In genomic region chr2:126715576-126716406, GRCh38 we compare ENCODE assay signal across 31 cellular contexts. TPM values are rescaled to one million over a fixed set of nuclear protein-coding genes. Genes with fewer than 3 reads are reported as not detected.
"Had no signal": no experiment of that assay in that cellular context is flagged by ENCODE, and none has a peak within 500 bp of the region (broad histone marks: within the 10 kb centered on the region; RNA-seq: fewer than 3 reads in every experiment).

No MANE protein-coding gene starts in this region.

- H3K9me3 Mint-ChIP-seq: activated B cell treated with CpG ODN at 0.5 μM for 24 hours; activated CD4-positive, alpha-beta memory T cell treated with anti-CD3 and anti-CD28 coated beads for 36 hours; activated naive CD4-positive, alpha-beta T cell treated with anti-CD3 and anti-CD28 coated beads, Interleukin-2, amount 10 ng/mL, durations not matched to agents 7 days and 5 days; activated naive CD8-positive, alpha-beta T cell treated with anti-CD3 and anti-CD28 coated beads for 36 hours; activated T-cell treated with anti-CD3 and anti-CD28 coated beads, Interleukin-2, amount 50 U/mL, for 4 hours; activated T-helper 1 cell treated with anti-CD3 and anti-CD28 coated beads, Interleukin-12 subunit alpha, Interleukin-12 subunit beta, Interleukin-2, Interleukin-4 antibody, amounts not matched to agents 30 ng/mL and 10 ng/mL and 1 ng/mL, durations not matched to agents 14 hours and 24 hours and 36 hours; T-helper 1 cell treated with Interleukin-12 subunit alpha and Interleukin-12 subunit beta and Interleukin-4 antibody, amounts not matched to agents 30 μg/mL and 1 μg/mL, for 36 hours had no signal

- H3K4me1 ChIP-seq: Peyer's patch, SJSA1 had no signal

- ATAC-seq: activated T-cell treated with anti-CD3 and anti-CD28 coated beads, Interleukin-2, amount 50 U/mL, for 4 hours; PC-3 had no signal

- H3K27ac Mint-ChIP-seq: activated B cell treated with CpG ODN at 0.5 μM for 24 hours; activated CD4-positive, alpha-beta memory T cell treated with anti-CD3 and anti-CD28 coated beads for 36 hours; activated naive CD4-positive, alpha-beta T cell treated with anti-CD3 and anti-CD28 coated beads, Interleukin-2, amount 10 ng/mL, durations not matched to agents 7 days and 5 days; activated naive CD8-positive, alpha-beta T cell treated with anti-CD3 and anti-CD28 coated beads for 36 hours; activated T-helper 1 cell treated with anti-CD3 and anti-CD28 coated beads, Interleukin-12 subunit alpha, Interleukin-12 subunit beta, Interleukin-2, Interleukin-4 antibody, amounts not matched to agents 30 ng/mL and 10 ng/mL and 1 ng/mL, durations not matched to agents 14 hours and 24 hours and 36 hours; T-helper 1 cell treated with Interleukin-12 subunit alpha and Interleukin-12 subunit beta and Interleukin-4 antibody, amounts not matched to agents 30 μg/mL and 1 μg/mL, for 36 hours had no signal

- H3K27me3 Mint-ChIP-seq: activated CD4-positive, alpha-beta memory T cell treated with anti-CD3 and anti-CD28 coated beads for 36 hours; activated naive CD8-positive, alpha-beta T cell treated with anti-CD3 and anti-CD28 coated beads for 36 hours had no signal

- H3K4me3 Mint-ChIP-seq: activated B cell treated with CpG ODN at 0.5 μM for 24 hours; activated CD4-positive, alpha-beta memory T cell treated with anti-CD3 and anti-CD28 coated beads for 36 hours; activated naive CD4-positive, alpha-beta T cell treated with anti-CD3 and anti-CD28 coated beads, Interleukin-2, amount 10 ng/mL, durations not matched to agents 7 days and 5 days; activated naive CD8-positive, alpha-beta T cell treated with anti-CD3 and anti-CD28 coated beads for 36 hours; activated T-cell treated with anti-CD3 and anti-CD28 coated beads, Interleukin-2, amount 50 U/mL, for 4 hours; activated T-helper 1 cell treated with anti-CD3 and anti-CD28 coated beads, Interleukin-12 subunit alpha, Interleukin-12 subunit beta, Interleukin-2, Interleukin-4 antibody, amounts not matched to agents 30 ng/mL and 10 ng/mL and 1 ng/mL, durations not matched to agents 14 hours and 24 hours and 36 hours; T-helper 1 cell treated with Interleukin-12 subunit alpha and Interleukin-12 subunit beta and Interleukin-4 antibody, amounts not matched to agents 30 μg/mL and 1 μg/mL, for 36 hours had no signal

- H3K9me3 ChIP-seq: Peyer's patch, SJSA1, SK-N-SH had no signal

- H3K27ac ChIP-seq: brain microvascular endothelial cell, cardiac muscle cell, KMS-11, Peyer's patch, SJSA1, VCaP had no signal

- DNase-seq: activated B cell treated with CpG ODN at 0.5 μM for 24 hours; activated CD4-positive, alpha-beta memory T cell treated with anti-CD3 and anti-CD28 coated beads for 36 hours; activated CD4-positive, alpha-beta T cell treated with anti-CD3 and anti-CD28 coated beads for 4 hours; activated CD4-positive, alpha-beta T cell treated with anti-CD3 and anti-CD28 coated beads, Interleukin-2, amount 50 U/mL, for 1 hour; activated CD4-positive, CD25-positive, alpha-beta regulatory T cell treated with anti-CD3 and anti-CD28 coated beads, Interleukin-2, amount 50 U/mL, for 72 hours; activated CD8-positive, alpha-beta memory T cell treated with anti-CD3 and anti-CD28 coated beads, Interleukin-2, amount 50 U/mL, for 4 hours; activated naive CD4-positive, alpha-beta T cell treated with anti-CD3 and anti-CD28 coated beads, Interleukin-2, amount 10 ng/mL, durations not matched to agents 7 days and 5 days; activated naive CD8-positive, alpha-beta T cell treated with anti-CD3 and anti-CD28 coated beads for 36 hours; activated T-cell treated with anti-CD3 and anti-CD28 coated beads for 4 hours; activated T-cell treated with anti-CD3 and anti-CD28 coated beads, Interleukin-2, amount 50 U/mL, for 4 hours; amniotic stem cell; aorta; brain microvascular endothelial cell; NCI-H1092 treated with DMSO at 0.1 percent for 48 hours; NCI-H1417 treated with DMSO at 0.1 percent for 48 hours; NCI-H187 treated with DMSO at 0.1 percent for 48 hours; NCI-H2081; NCI-H345; NCI-H524 treated with DMSO at 0.1 percent for 48 hours; NK-92 treated with Interleukin-12 subunit alpha and Interleukin-12 subunit beta, amount 100 ng/mL, for 24 hours; PC-3; Peyer's patch; RPMI8226; SHP77 treated with DMSO at 0.1 percent for 48 hours; SK-N-SH had no signal

- H3K36me3 ChIP-seq: brain microvascular endothelial cell, cardiac muscle cell, Peyer's patch, SJSA1 had no signal

- H3K4me1 Mint-ChIP-seq: activated naive CD4-positive, alpha-beta T cell treated with anti-CD3 and anti-CD28 coated beads, Interleukin-2, amount 10 ng/mL, durations not matched to agents 7 days and 5 days; activated naive CD8-positive, alpha-beta T cell treated with anti-CD3 and anti-CD28 coated beads for 36 hours had no signal

- H3K27me3 ChIP-seq: brain microvascular endothelial cell, cardiac muscle cell, Peyer's patch had no signal

- H3K36me3 Mint-ChIP-seq: activated CD4-positive, alpha-beta memory T cell treated with anti-CD3 and anti-CD28 coated beads for 36 hours; activated naive CD4-positive, alpha-beta T cell treated with anti-CD3 and anti-CD28 coated beads, Interleukin-2, amount 10 ng/mL, durations not matched to agents 7 days and 5 days; activated naive CD8-positive, alpha-beta T cell treated with anti-CD3 and anti-CD28 coated beads for 36 hours had no signal

- H3K4me3 ChIP-seq: cardiac muscle cell, Peyer's patch, SJSA1 had no signal

RNA-seq across cellular contexts. Expression of gene GYPC, which starts 59.8 kb away (rescaled TPM):
- total RNA-seq: PC-3, SJSA1 had no signal
